In genomic region chr2:71673402-71673795, GRCh38 we compare ENCODE assay signal across 15 cellular contexts.
A peak's percentile ranks its signal among the peaks of the same experiment; 100 is the strongest.
DNase-seq lines count a peak whose midpoint lies in the region; ATAC-seq and TF ChIP-seq lines count a peak whose summit lies in the region.
"Had no signal": no experiment of that assay in that cellular context is flagged by ENCODE, and none has a peak within 500 bp of the region (broad histone marks: within the 10 kb centered on the region; RNA-seq: fewer than 3 reads in every experiment).

No MANE protein-coding gene starts in this region.

- intact Hi-C loops in cardiac septum (cut with DNase I) = no loop called here
- intact Hi-C loops in Right ventricle myocardium superior (cut with DNase I) = no loop called here
- intact Hi-C loops in naive thymus-derived CD4-positive, alpha-beta T cell (cut with micrococcal nuclease) = no loop called here

- H3K4me1 Mint-ChIP-seq in endothelial cell (ENCODE audit: unreplicated experiment) = no peaks in the 10 kb centered on the region
- no peaks in the 10 kb centered on the region for H3K4me1 Mint-ChIP-seq in naive thymus-derived CD4-positive, alpha-beta T cell
- no peaks in the 10 kb centered on the region for H3K4me1 Mint-ChIP-seq in stimulated activated memory B cell treated with anti-CD40 and anti-IgM and Interleukin-4, amounts not matched to agents 10 μg/mL and 1 μg/mL and 100 μg/mL, for 72 hours
- H3K4me1 Mint-ChIP-seq: B cell; CD4-positive, alpha-beta memory T cell had no signal

- DNase-seq in cardiac septum (ENCODE audit: low spot score) (peak; percentile 64), Right ventricle myocardium superior (no peak), endothelial cell (ENCODE audit: low spot score) (peak; percentile 1), NCI-H1417 (lab: John Stamatoyannopoulos, UW) (no peak), NCI-H1930 (lab: John Stamatoyannopoulos, UW) (no peak)
- no peak for DNase-seq in naive thymus-derived CD4-positive, alpha-beta T cell
- DNase-seq in stimulated activated CD8-positive, alpha-beta memory T cell treated with anti-CD3 and anti-CD28 coated beads, Interleukin-4, amount 100 ng/mL, for 48 hours = peak; percentile 5
- DNase-seq: C1 segment of cervical spinal cord; CD4-positive, alpha-beta memory T cell; DMS79; GOT3 had no signal

- H3K4me3 ChIP-seq in naive thymus-derived CD4-positive, alpha-beta T cell (ENCODE audit: low read length) = no peak overlapping the region
- H3K4me3 ChIP-seq: GM12878, HAP-1 had no signal

- no peak overlapping the region for H3K27ac Mint-ChIP-seq in endothelial cell (ENCODE audit: unreplicated experiment)
- no peak overlapping the region for H3K27ac Mint-ChIP-seq in naive thymus-derived CD4-positive, alpha-beta T cell
- H3K27ac Mint-ChIP-seq in stimulated activated memory B cell treated with anti-CD40 and anti-IgM and Interleukin-4, amounts not matched to agents 10 μg/mL and 1 μg/mL and 100 μg/mL, for 72 hours = no peak overlapping the region
- H3K27ac Mint-ChIP-seq: B cell; CD4-positive, alpha-beta memory T cell had no signal

- no peaks in the 10 kb centered on the region for H3K9me3 Mint-ChIP-seq in endothelial cell (ENCODE audit: unreplicated experiment)
- peaks cover 0 to 1% (median 0%) of the 10 kb centered on the region in 11 donors for H3K9me3 Mint-ChIP-seq in naive thymus-derived CD4-positive, alpha-beta T cell
- no peaks in the 10 kb centered on the region for H3K9me3 Mint-ChIP-seq in stimulated activated memory B cell treated with anti-CD40 and anti-IgM and Interleukin-4, amounts not matched to agents 10 μg/mL and 1 μg/mL and 100 μg/mL, for 72 hours
- H3K9me3 Mint-ChIP-seq: CD4-positive, alpha-beta memory T cell had no signal

- no peak overlapping the region for H3K4me3 Mint-ChIP-seq in endothelial cell (ENCODE audit: unreplicated experiment)
- H3K4me3 Mint-ChIP-seq in naive thymus-derived CD4-positive, alpha-beta T cell = no peak overlapping the region
- H3K4me3 Mint-ChIP-seq in stimulated activated memory B cell treated with anti-CD40 and anti-IgM and Interleukin-4, amounts not matched to agents 10 μg/mL and 1 μg/mL and 100 μg/mL, for 72 hours = no peak overlapping the region
- H3K4me3 Mint-ChIP-seq: B cell; CD4-positive, alpha-beta memory T cell had no signal

- no peak for ATAC-seq in Right ventricle myocardium superior (ENCODE audit: poor library complexity)
- ATAC-seq in naive thymus-derived CD4-positive, alpha-beta T cell = peak; percentile 6
- ATAC-seq in stimulated activated memory B cell treated with anti-CD40 and anti-IgM and Interleukin-4, amounts not matched to agents 10 μg/mL and 1 μg/mL and 100 μg/mL, for 72 hours = no peak
- ATAC-seq: GM12878 had no signal

- peaks cover 59% of the 10 kb centered on the region for H3K36me3 Mint-ChIP-seq in endothelial cell (ENCODE audit: low read depth, unreplicated experiment)
- no peaks in the 10 kb centered on the region for H3K36me3 Mint-ChIP-seq in naive thymus-derived CD4-positive, alpha-beta T cell
- H3K36me3 Mint-ChIP-seq in stimulated activated memory B cell treated with anti-CD40 and anti-IgM and Interleukin-4, amounts not matched to agents 10 μg/mL and 1 μg/mL and 100 μg/mL, for 72 hours = no peaks in the 10 kb centered on the region
- H3K36me3 Mint-ChIP-seq: CD4-positive, alpha-beta memory T cell had no signal

- no peak for TF ChIP-seq CTCF in endothelial cell (IDR thresholded peaks at IDR 0.05; ENCODE audit: unreplicated experiment)

- H3K27me3 ChIP-seq in naive thymus-derived CD4-positive, alpha-beta T cell (ENCODE audit: control insufficient read depth in 2 of 2, insufficient read depth in 2 of 2, low read length in 2 of 2) = no peaks in the 10 kb centered on the region

- POLR2A ChIA-PET in naive thymus-derived CD4-positive, alpha-beta T cell (lab: Charles Lee) = no interaction called here

- no peaks in the 10 kb centered on the region for H3K9me3 ChIP-seq in naive thymus-derived CD4-positive, alpha-beta T cell (ENCODE audit: control insufficient read depth in 2 of 3, low read length in 3 of 3)
- H3K9me3 ChIP-seq: HAP-1 had no signal

- no peaks in the 10 kb centered on the region for H3K4me1 ChIP-seq in naive thymus-derived CD4-positive, alpha-beta T cell (ENCODE audit: control insufficient read depth in 2 of 2, insufficient read depth in 2 of 2, low read length in 2 of 2)
- H3K4me1 ChIP-seq: HAP-1 had no signal

- CTCF ChIA-PET in naive thymus-derived CD4-positive, alpha-beta T cell (lab: Charles Lee) = no interaction called here

- H3K27ac ChIP-seq in naive thymus-derived CD4-positive, alpha-beta T cell (ENCODE audit: low read depth, low read length) = no peak overlapping the region

- peaks cover 29% of the 10 kb centered on the region for H3K27me3 Mint-ChIP-seq in endothelial cell (ENCODE audit: unreplicated experiment)
- peaks cover 0 to 34% (median 7%) of the 10 kb centered on the region in 5 donors for H3K27me3 Mint-ChIP-seq in naive thymus-derived CD4-positive, alpha-beta T cell
- peaks cover 23% of the 10 kb centered on the region for H3K27me3 Mint-ChIP-seq in stimulated activated memory B cell treated with anti-CD40 and anti-IgM and Interleukin-4, amounts not matched to agents 10 μg/mL and 1 μg/mL and 100 μg/mL, for 72 hours

- H3K36me3 ChIP-seq in naive thymus-derived CD4-positive, alpha-beta T cell (ENCODE audit: control insufficient read depth in 2 of 3, insufficient read depth in 3 of 3, low read length in 3 of 3) = no peaks in the 10 kb centered on the region
- H3K36me3 ChIP-seq: HAP-1 had no signal

Comparison
In these comparisons a context has a peak if more than half of its experiments do, and no peak if none do; other contexts are left out.
1. DNase-seq: peak in cardiac septum (single experiment), endothelial cell (single experiment) and stimulated activated CD8-positive, alpha-beta memory T cell treated with anti-CD3 and anti-CD28 coated beads, Interleukin-4, amount 100 ng/mL, for 48 hours (single experiment); none in Right ventricle myocardium superior (single experiment), naive thymus-derived CD4-positive, alpha-beta T cell (0 of 9), NCI-H1417 (0 of 3) and NCI-H1930 (0 of 2).